In the genomic region with DNA sequence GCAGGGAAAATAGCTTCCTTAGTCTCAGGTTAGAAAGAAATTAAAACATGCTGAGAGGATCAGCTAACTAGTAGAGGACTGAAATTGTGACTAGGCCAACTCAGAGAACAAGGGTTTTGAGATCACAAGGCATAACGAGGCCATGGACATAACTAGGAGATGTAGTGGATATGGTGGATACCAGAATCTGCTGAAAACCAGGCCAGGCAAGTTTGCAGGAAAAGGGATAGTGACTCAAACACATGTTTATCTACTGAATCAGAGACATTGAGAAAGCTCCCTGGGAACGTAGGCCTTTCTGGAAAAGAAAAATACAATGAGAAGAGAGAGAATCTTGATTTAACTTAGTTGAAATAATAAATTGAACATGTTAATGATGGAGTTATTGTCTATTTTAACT, we compare ENCODE assay signal across 14 cellular contexts.
DNase-seq lines count a peak whose midpoint lies in the region; ATAC-seq and TF ChIP-seq lines count a peak whose summit lies in the region.
"Had no signal": no experiment of that assay in that cellular context is flagged by ENCODE, and none has a peak within 500 bp of the region (broad histone marks: within the 10 kb centered on the region; RNA-seq: fewer than 3 reads in every experiment).

No MANE protein-coding gene starts in this region.

- TF ChIP-seq CTCF in brain (conservative IDR thresholded peaks at IDR 0.05): no peak

- no peak for ATAC-seq in GM18873 (IDR thresholded peaks at IDR 0.05; ENCODE audit: low FRiP score, unreplicated experiment)
- ATAC-seq: left ventricle myocardium superior, pancreas had no signal

- no peaks in the 10 kb centered on the region for H3K27me3 Mint-ChIP-seq in brain

- H3K27ac Mint-ChIP-seq in brain: peak overlapping the region in 3 of 5 experiments; percentile 71 to 77 (median 72)

- in situ Hi-C loops in ACHN (cut with HindIII; ENCODE audit: low pct_ligation_motif_present, low pct_unique_long_range_greater_than_20kb, low sequenced_read_pairs): no loop called here

- H3K4me1 Mint-ChIP-seq in brain: peaks cover 37% of the 10 kb centered on the region

- no peak overlapping the region for H3K4me3 Mint-ChIP-seq in brain

- peak; percentile 24 for DNase-seq in ACHN
- DNase-seq in HS-5 (ENCODE audit: low read depth): peak; percentile 66
- DNase-seq in iris pigment epithelial cell (ENCODE audit: low read depth): peak; percentile 86
- DNase-seq in activated T-cell treated with anti-CD3 and anti-CD28 coated beads for 4 hours: no peak
- DNase-seq in stimulated activated CD4-positive, alpha-beta T cell treated with anti-CD3 and anti-CD28 coated beads, Interleukin-15, amount 100 ng/mL, for 24 hours: no peak
- DNase-seq in inferior parietal cortex (ENCODE audit: extremely low spot score): no peak
- DNase-seq: activated CD8-positive, alpha-beta memory T cell treated with anti-CD3 and anti-CD28 coated beads, Interleukin-2, amount 50 U/mL, for 4 hours; left ventricle myocardium superior; NCI-H1694 treated with DMSO at 0.1 percent for 48 hours; pancreas; stimulated activated CD4-positive, alpha-beta T cell treated with anti-CD3 and anti-CD28 coated beads, Interleukin-4, amount 100 ng/mL, for 24 hours; T-helper 9 cell had no signal

- no peaks in the 10 kb centered on the region for H3K36me3 Mint-ChIP-seq in brain

- H3K9me3 Mint-ChIP-seq in brain: peaks cover 0 to 5% (median 0%) of the 10 kb centered on the region in 5 experiments

Comparison
In these comparisons a context has a peak if more than half of its experiments do, and no peak if none do; other contexts are left out.
1. DNase-seq: peak in ACHN (single experiment), HS-5 (single experiment) and iris pigment epithelial cell (single experiment); none in activated T-cell treated with anti-CD3 and anti-CD28 coated beads for 4 hours (single experiment), stimulated activated CD4-positive, alpha-beta T cell treated with anti-CD3 and anti-CD28 coated beads, Interleukin-15, amount 100 ng/mL, for 24 hours (single experiment) and inferior parietal cortex (single experiment).